In the genomic region with DNA sequence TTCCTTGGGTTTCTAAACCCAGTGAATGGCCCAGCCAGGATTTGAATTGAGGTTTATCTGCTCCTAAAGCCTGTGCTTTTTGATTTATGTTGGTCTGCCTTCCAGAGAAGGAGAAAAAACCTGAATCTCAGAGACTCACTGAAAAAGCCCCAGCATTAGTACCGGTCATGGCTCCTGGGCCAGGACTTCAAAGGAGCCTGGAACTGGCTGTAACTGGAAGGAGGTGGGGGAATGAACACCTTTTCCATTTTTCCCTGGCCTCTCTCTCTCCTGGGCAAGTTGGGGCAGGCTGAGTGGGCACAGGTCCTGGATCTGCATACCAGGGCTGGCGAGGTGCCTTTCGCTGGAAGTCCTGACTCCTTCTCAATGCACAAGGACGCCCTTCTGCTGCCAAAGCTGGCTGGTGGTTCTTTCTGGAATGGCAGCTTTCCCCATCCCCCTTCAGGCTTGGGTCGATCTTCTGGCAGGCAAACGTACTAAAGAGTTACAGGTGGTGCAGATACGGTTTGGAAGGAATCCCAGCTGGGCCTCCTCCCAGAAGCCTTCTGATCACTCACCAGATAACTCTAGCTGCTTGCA, we compare ENCODE assay signal across 10 cellular contexts.
DNase-seq lines count a peak whose midpoint lies in the region; ATAC-seq, FAIRE-seq and TF ChIP-seq lines count a peak whose summit lies in the region.
"Had no signal": no experiment of that assay in that cellular context is flagged by ENCODE, and none has a peak within 500 bp of the region (broad histone marks: within the 10 kb centered on the region; RNA-seq: fewer than 3 reads in every experiment).

No MANE protein-coding gene starts in this region.

- intact Hi-C loops in pancreas (cut with DNase I): no loop called here

- peak overlapping the region in 3 of 4 donors; percentile 19 to 72 (median 43) for H3K27ac ChIP-seq in pancreas

- peak; percentile 91 to 97 (median 96) for ATAC-seq in pancreas
- ATAC-seq: activated naive CD8-positive, alpha-beta T cell treated with anti-CD3 and anti-CD28 coated beads, Interleukin-2, amount 50 U/mL, for 24 hours; T-cell had no signal

- DNase-seq in DMS 273 treated with DMSO at 0.1 percent for 48 hours (lab: John Stamatoyannopoulos, UW) (peak; percentile 69), NCI-H69 (lab: John Stamatoyannopoulos, UW) (peak; percentile 3), epithelial cell of esophagus (ENCODE audit: low read depth) (peak; percentile 89), pancreas (peak; percentile 77 to 96 (median 94)), NK-92 (lab: John Stamatoyannopoulos, UW; ENCODE audit: unreplicated experiment) (no peak)
- no peak for DNase-seq in activated CD8-positive, alpha-beta memory T cell treated with anti-CD3 and anti-CD28 coated beads for 24 hours
- no peak for DNase-seq in stimulated activated CD4-positive, alpha-beta T cell treated with anti-CD3 and anti-CD28 coated beads, Interleukin-2, amount 100 ng/mL, for 24 hours
- no peak for DNase-seq in activated naive CD4-positive, alpha-beta T cell treated with Interleukin-2 at 50 U/mL for 16 hours
- DNase-seq: activated naive CD8-positive, alpha-beta T cell treated with anti-CD3 and anti-CD28 coated beads, Interleukin-2, amount 50 U/mL, for 24 hours; T-cell had no signal

- H3K36me3 ChIP-seq in pancreas: no peaks in the 10 kb centered on the region

- H3K27me3 ChIP-seq in pancreas: no peaks in the 10 kb centered on the region

- TF ChIP-seq CTCF in epithelial cell of esophagus (IDR thresholded peaks at IDR 0.05; ENCODE audit: insufficient read depth, low read depth, low read length, missing control alignments) (peak; percentile 67), pancreas (IDR thresholded peaks at IDR 0.05) (peak in 3 of 4 donors; percentile 13 to 54 (median 19))

- 13 to 17% methylated on average over 7 of the region's 7 CpGs for WGBS in pancreas, 2 donors

- no peak for FAIRE-seq in pancreas (lab: Jason Lieb, UNC)

- H3K4me3 ChIP-seq in epithelial cell of esophagus (ENCODE audit: low read length): no peak overlapping the region
- peak overlapping the region in 2 of 4 donors; percentile 3 to 26 for H3K4me3 ChIP-seq in pancreas

- H3K4me1 ChIP-seq in pancreas: peaks cover 7 to 14% (median 12%) of the 10 kb centered on the region in 3 donors

- no peaks in the 10 kb centered on the region for H3K9me3 ChIP-seq in pancreas

Comparison
In these comparisons a context has a peak if more than half of its experiments do, and no peak if none do; other contexts are left out.
1. DNase-seq: peak in DMS 273 treated with DMSO at 0.1 percent for 48 hours (single experiment), NCI-H69 (single experiment), epithelial cell of esophagus (single experiment) and pancreas (6 of 6); none in NK-92 (single experiment), activated CD8-positive, alpha-beta memory T cell treated with anti-CD3 and anti-CD28 coated beads for 24 hours (single experiment), stimulated activated CD4-positive, alpha-beta T cell treated with anti-CD3 and anti-CD28 coated beads, Interleukin-2, amount 100 ng/mL, for 24 hours (0 of 2) and activated naive CD4-positive, alpha-beta T cell treated with Interleukin-2 at 50 U/mL for 16 hours (single experiment).